Comparison of ENCODE assay signal across 9 cellular contexts in the genomic region with DNA sequence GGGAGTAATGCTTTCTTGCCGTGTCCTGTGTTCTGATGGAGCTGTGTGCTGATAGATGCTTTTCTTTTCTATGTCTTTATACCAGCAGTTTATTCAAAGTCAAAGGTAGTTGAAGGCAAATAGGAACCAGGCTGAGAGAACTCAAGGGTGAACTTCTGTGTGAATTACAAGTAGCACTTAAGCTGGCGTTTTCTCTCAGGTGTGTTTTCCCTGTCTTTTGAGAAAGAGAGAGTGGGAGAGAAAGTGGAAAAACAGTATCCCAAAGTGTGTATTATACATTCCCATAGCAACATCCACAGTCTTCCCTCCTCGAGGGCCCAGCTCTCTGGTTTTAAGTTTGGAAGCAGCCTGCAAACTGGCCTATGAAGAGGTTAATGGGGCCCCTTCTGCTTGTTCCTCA. TPM values are rescaled to one million over a fixed set of nuclear protein-coding genes. Genes with fewer than 3 reads are reported as not detected.
DNase-seq lines count a peak whose midpoint lies in the region; ATAC-seq, FAIRE-seq and TF ChIP-seq lines count a peak whose summit lies in the region.
"Had no signal": no experiment of that assay in that cellular context is flagged by ENCODE, and none has a peak within 500 bp of the region (broad histone marks: within the 10 kb centered on the region; RNA-seq: fewer than 3 reads in every experiment).

No MANE protein-coding gene starts in this region.

- no peak for DNase-seq in GM12864 (ENCODE audit: low read depth)
- no peak for DNase-seq in PC-3
- DNase-seq in epithelial cell of proximal tubule (ENCODE audit: low read depth): no peak
- no peak for DNase-seq in psoas muscle
- no peak for DNase-seq in EL
- DNase-seq in small intestine: no peak
- DNase-seq in left lobe of liver (ENCODE audit: low spot score): no peak
- no peak for DNase-seq in pancreas
- DNase-seq: T1000 had no signal

- no peaks in the 10 kb centered on the region for H3K27me3 ChIP-seq in PC-3 (ENCODE audit: low read length)
- peaks cover 0 to 6% (median 0%) of the 10 kb centered on the region in 3 donors for H3K27me3 ChIP-seq in psoas muscle (ENCODE audit: insufficient read depth in 3 of 3, low read length in 2 of 3)
- H3K27me3 ChIP-seq in small intestine (ENCODE audit: control insufficient read depth in 2 of 2, insufficient read depth in 2 of 2, low read length in 2 of 2): no peaks in the 10 kb centered on the region
- no peaks in the 10 kb centered on the region for H3K27me3 ChIP-seq in pancreas

- WGBS in psoas muscle, 3 donors: 69 to 70% (median 70%) methylated on average over 3 of the region's 3 CpGs
- 54 to 61% (median 56%) methylated on average over 3 of the region's 3 CpGs for WGBS in small intestine, 3 donors
- 62% methylated on average over 3 of the region's 3 CpGs for WGBS in pancreas, 2 donors

- H3K27ac ChIP-seq in PC-3 (ENCODE audit: low read length) (no peak overlapping the region), psoas muscle (no peak overlapping the region), small intestine (ENCODE audit: low read depth in 1 of 2, low read length in 1 of 2) (peak overlapping the region in 1 of 2 donors; percentile 33), pancreas (no peak overlapping the region)

- no TSS peak for BruUV-seq in PC-3 (replicated peaks; lab: Mats Ljungman, UMichigan)

- intact Hi-C loops in PC-3 (cut with micrococcal nuclease): loop anchor here (5.0 kb wide), 2 partner anchors 35 to 40 kb away; no protein-coding TSS in a partner anchor
- intact Hi-C loops in psoas muscle (cut with DNase I): no loop called here
- intact Hi-C loops in pancreas (cut with DNase I): no loop called here

- POLR2A ChIA-PET in PC-3 (lab: Charles Lee; ENCODE audit: unreplicated experiment): no interaction called here

- TF ChIP-seq CTCF in GM12864 (IDR thresholded peaks at IDR 0.05; ENCODE audit: low read depth, low read length, missing control alignments) (no peak), PC-3 (conservative IDR thresholded peaks at IDR 0.05; ENCODE audit: low read depth, low read length) (no peak), epithelial cell of proximal tubule (conservative IDR thresholded peaks at IDR 0.05; ENCODE audit: low read depth, low read length) (no peak), psoas muscle (IDR thresholded peaks at IDR 0.05) (no peak), pancreas (IDR thresholded peaks at IDR 0.05) (no peak)

- no peaks in the 10 kb centered on the region for H3K9me3 ChIP-seq in PC-3 (ENCODE audit: low read length)
- H3K9me3 ChIP-seq in psoas muscle: no peaks in the 10 kb centered on the region
- H3K9me3 ChIP-seq in small intestine (ENCODE audit: control insufficient read depth, low read depth): no peaks in the 10 kb centered on the region
- H3K9me3 ChIP-seq in pancreas: no peaks in the 10 kb centered on the region

- peak overlapping the region; percentile 98 for H3K4me2 ChIP-seq in PC-3 (ENCODE audit: low read length)

- CTCF ChIA-PET in PC-3 (lab: Charles Lee): interaction anchor here (0.5 kb wide), 2 partner anchors 50 to 185 kb away, joined by 3 to 5 read pairs; no protein-coding TSS in a partner anchor

- FAIRE-seq in small intestine (lab: Jason Lieb, UNC) (no peak), pancreas (lab: Jason Lieb, UNC) (no peak)

- no peak overlapping the region for H2AFZ ChIP-seq in PC-3 (ENCODE audit: low read length)

- H3K36me3 ChIP-seq in PC-3 (ENCODE audit: low read depth, low read length) (no peaks in the 10 kb centered on the region), psoas muscle (ENCODE audit: insufficient read depth in 1 of 2, low read depth in 1 of 2) (no peaks in the 10 kb centered on the region), small intestine (ENCODE audit: control insufficient read depth in 2 of 2, insufficient read depth in 2 of 2, low read length in 2 of 2) (no peaks in the 10 kb centered on the region), pancreas (no peaks in the 10 kb centered on the region)

- H3K4me1 ChIP-seq in PC-3 (ENCODE audit: insufficient read depth, low read length) (peaks cover 68% of the 10 kb centered on the region), psoas muscle (no peaks in the 10 kb centered on the region), small intestine (ENCODE audit: control insufficient read depth in 2 of 2, insufficient read depth in 1 of 2, low read depth in 1 of 2, low read length in 1 of 2) (peaks cover 0 to 25% of the 10 kb centered on the region in 2 donors), pancreas (peaks cover 0 to 6% (median 0%) of the 10 kb centered on the region in 3 donors)

- no peaks in the 10 kb centered on the region for H3K9me2 ChIP-seq in PC-3 (replicated peaks; ENCODE audit: low read length)

- no peaks in the 10 kb centered on the region for H4K20me1 ChIP-seq in PC-3 (ENCODE audit: low read length)

- H3F3A ChIP-seq in PC-3 (ENCODE audit: low read length, unreplicated experiment): no peaks in the 10 kb centered on the region

- H3K79me2 ChIP-seq in PC-3 (ENCODE audit: low read length): peaks cover 57% of the 10 kb centered on the region

- peak overlapping the region; percentile 83; the same call in 1 of the 2 replicates for H3K9ac ChIP-seq in PC-3 (ENCODE audit: low read length)

- H3K4me3 ChIP-seq in GM12864 (ENCODE audit: low read depth, low read length) (peak overlapping the region; percentile 77), PC-3 (ENCODE audit: low read length) (peak overlapping the region; percentile 94), epithelial cell of proximal tubule (ENCODE audit: low read depth, low read length) (peak overlapping the region; percentile 77), psoas muscle (peak overlapping the region; percentile 64), small intestine (ENCODE audit: low read depth in 1 of 2, low read length in 2 of 2) (peak overlapping the region in 1 of 2 donors; percentile 19), pancreas (peak overlapping the region in 1 of 4 donors; percentile 54)

- ATAC-seq in PC-3 (no peak), psoas muscle (no peak), left lobe of liver (no peak), pancreas (no peak)

RNA-seq across cellular contexts. Expression of gene TNFAIP8, which starts 1.5 kb away (rescaled TPM):
- total RNA-seq in PC-3 (2014; rRNA removed) (11.8 and 20.0 TPM in 2 replicates), epithelial cell of proximal tubule (60.9 and 84.9 TPM in 2 replicates), psoas muscle (1 to 10 TPM in 3 of 4 donors, under 1 TPM in 1; 0.73 to 2.5 (median 2.1) TPM), left lobe of liver (2.4 TPM), pancreas (10 to 100 TPM in 3 of 6 donors, 1 to 10 TPM in 3; 7.5 to 14.2 (median 10.6) TPM)
- polyA plus RNA-seq in psoas muscle (1 to 10 TPM; 1.2 to 1.6 (median 1.5) TPM), small intestine (10 to 100 TPM in 2 of 3 donors, 1 to 10 TPM in 1; 8.5 to 11.6 (median 10.3) TPM), pancreas (1 to 10 TPM; 5.7 to 7.7 TPM)
